Comparison of ENCODE assay signal across 8 cellular contexts in genomic region chr5:41636605-41637004, GRCh38.
DNase-seq lines count a peak whose midpoint lies in the region; ATAC-seq and TF ChIP-seq lines count a peak whose summit lies in the region.

No MANE protein-coding gene starts in this region.

- H3K4me3 ChIP-seq in choroid plexus epithelial cell (ENCODE audit: low read depth, low read length): no peak overlapping the region

- TF ChIP-seq CTCF in choroid plexus epithelial cell (conservative IDR thresholded peaks at IDR 0.05; ENCODE audit: low read depth, low read length): peak; percentile 62

- no peak for ATAC-seq in stimulated activated naive CD8-positive, alpha-beta T cell treated with anti-CD3 and anti-CD28 coated beads, Interleukin-15, Interleukin-2, amounts not matched to agents 100 U/mL and 50 U/mL, for 24 hours
- no peak for ATAC-seq in GM21515 (IDR thresholded peaks at IDR 0.05; ENCODE audit: unreplicated experiment)

- DNase-seq in GM03348 (ENCODE audit: low spot score) (peak; percentile 23), H4 (ENCODE audit: low spot score) (peak; percentile 44), NAMALWA (ENCODE audit: low spot score) (peak; percentile 64), choroid plexus epithelial cell (ENCODE audit: low read depth) (peak; percentile 69), NCI-H2081 (lab: John Stamatoyannopoulos, UW) (no peak), GDM1 (lab: John Stamatoyannopoulos, UW) (no peak)
- no peak for DNase-seq in stimulated activated naive CD8-positive, alpha-beta T cell treated with anti-CD3 and anti-CD28 coated beads, Interleukin-15, Interleukin-2, amounts not matched to agents 100 U/mL and 50 U/mL, for 24 hours

Comparison
In these comparisons a context has a peak if more than half of its experiments do, and no peak if none do; other contexts are left out.
1. DNase-seq: peak in GM03348 (single experiment), H4 (single experiment), NAMALWA (single experiment) and choroid plexus epithelial cell (single experiment); none in stimulated activated naive CD8-positive, alpha-beta T cell treated with anti-CD3 and anti-CD28 coated beads, Interleukin-15, Interleukin-2, amounts not matched to agents 100 U/mL and 50 U/mL, for 24 hours (single experiment), NCI-H2081 (0 of 2) and GDM1 (single experiment).